ENCODE assay signal across 12 cellular contexts in genomic region chr19:51751655-51752054, GRCh38.
DNase-seq lines count a peak whose midpoint lies in the region; ATAC-seq lines count a peak whose summit lies in the region.
"Had no signal": no experiment of that assay in that cellular context is flagged by ENCODE, and none has a peak within 500 bp of the region (broad histone marks: within the 10 kb centered on the region; RNA-seq: fewer than 3 reads in every experiment).

Gene FPR1 (minus strand): TSS chr19:51751878. CDS start chr19:51746994, 4,884 bp downstream.

- H3K4me3 ChIP-seq in ACC112 (ENCODE audit: low read depth, low read length): peak within 1 kb of the TSS; percentile 12; the same call in 1 of the 2 replicates

- H3K27me3 Mint-ChIP-seq in dendritic cell treated with granulocyte-macrophage colony-stimulating factor and Interleukin-4, amounts not matched to agents 40 ng/mL and 50 ng/mL, for 4 days: peaks cover 4% of the 10 kb centered on the region

- peaks cover 18% of the 10 kb centered on the region for H3K4me1 ChIP-seq in ACC112 (ENCODE audit: control insufficient read depth, insufficient read depth, low read length, unreplicated experiment)

- H3K27ac Mint-ChIP-seq in dendritic cell treated with granulocyte-macrophage colony-stimulating factor and Interleukin-4, amounts not matched to agents 40 ng/mL and 50 ng/mL, for 4 days: peak within 1 kb of the TSS; percentile 87
- H3K27ac Mint-ChIP-seq: activated naive CD8-positive, alpha-beta T cell; H9 had no signal

- peak; percentile 5 for DNase-seq in NCI-H69 (lab: John Stamatoyannopoulos, UW)
- DNase-seq in midbrain (lab: John Stamatoyannopoulos, UW): peak; percentile 28
- no peak for DNase-seq in GM03348 (ENCODE audit: low spot score)
- no peak for DNase-seq in NCI-H1417 (lab: John Stamatoyannopoulos, UW)
- DNase-seq: foreskin fibroblast, H9, NCI-H510A had no signal

- no peaks in the 10 kb centered on the region for H3K79me2 ChIP-seq in ACC112 (ENCODE audit: control insufficient read depth, insufficient read depth, low read length, unreplicated experiment)

- H3K4me1 Mint-ChIP-seq in dendritic cell treated with granulocyte-macrophage colony-stimulating factor and Interleukin-4, amounts not matched to agents 40 ng/mL and 50 ng/mL, for 4 days (ENCODE audit: low read depth): peaks cover 72% of the 10 kb centered on the region
- H3K4me1 Mint-ChIP-seq: H9 had no signal

- peaks cover 2% of the 10 kb centered on the region for H3K36me3 Mint-ChIP-seq in dendritic cell treated with granulocyte-macrophage colony-stimulating factor and Interleukin-4, amounts not matched to agents 40 ng/mL and 50 ng/mL, for 4 days (ENCODE audit: low read depth)

- intact Hi-C loops in dendritic cell treated with granulocyte-macrophage colony-stimulating factor and Interleukin-4, amounts not matched to agents 40 ng/mL and 50 ng/mL, for 4 days (cut with micrococcal nuclease): no loop called here

- peak within 1 kb of the TSS; percentile 68 for H3K27ac ChIP-seq in ACC112 (ENCODE audit: low read depth, low read length)

- no peaks in the 10 kb centered on the region for H3K27me3 ChIP-seq in ACC112 (ENCODE audit: insufficient read depth, low read length)

- ATAC-seq in HG02759 (IDR thresholded peaks at IDR 0.05; ENCODE audit: unreplicated experiment) (no peak), HG02938 (IDR thresholded peaks at IDR 0.05; ENCODE audit: unreplicated experiment) (no peak)

- H2AFZ ChIP-seq in ACC112 (ENCODE audit: low read length, unreplicated experiment): no peak within 1 kb of the TSS

- no peaks in the 10 kb centered on the region for H3K36me3 ChIP-seq in ACC112 (ENCODE audit: insufficient read depth, low read length)

- no peaks in the 10 kb centered on the region for H3K9me3 Mint-ChIP-seq in dendritic cell treated with granulocyte-macrophage colony-stimulating factor and Interleukin-4, amounts not matched to agents 40 ng/mL and 50 ng/mL, for 4 days

- H3K4me3 Mint-ChIP-seq in dendritic cell treated with granulocyte-macrophage colony-stimulating factor and Interleukin-4, amounts not matched to agents 40 ng/mL and 50 ng/mL, for 4 days: peak within 1 kb of the TSS; percentile 65
- H3K4me3 Mint-ChIP-seq: activated naive CD8-positive, alpha-beta T cell; H9 had no signal

Comparison
In these comparisons a context has a peak if more than half of its experiments do, and no peak if none do; other contexts are left out.
1. DNase-seq: peak in NCI-H69 (single experiment) and midbrain (single experiment); none in GM03348 (single experiment) and NCI-H1417 (0 of 3).